19 cellular contexts compared by ENCODE assay signal in genomic region chr21:39644069-39644468, GRCh38. TPM values are rescaled to one million over a fixed set of nuclear protein-coding genes. Genes with fewer than 3 reads are reported as not detected.
DNase-seq lines count a peak whose midpoint lies in the region; ATAC-seq and TF ChIP-seq lines count a peak whose summit lies in the region.
"Had no signal": no experiment of that assay in that cellular context is flagged by ENCODE, and none has a peak within 500 bp of the region (broad histone marks: within the 10 kb centered on the region; RNA-seq: fewer than 3 reads in every experiment).

No MANE protein-coding gene starts in this region.

- H3K14ac ChIP-seq in H9 (ENCODE audit: insufficient read depth, low read length) = no peak overlapping the region

- H3K23ac ChIP-seq in H9 (ENCODE audit: insufficient read length, low read depth, low read length) = no peak overlapping the region

- no peak overlapping the region for H2BK20ac ChIP-seq in H9 (ENCODE audit: low read depth, low read length, poor library complexity, severe bottlenecking)

- no peak overlapping the region for H4K8ac ChIP-seq in H9 (replicated peaks; ENCODE audit: insufficient read length, low read depth, low read length)

- H3K36me3 Mint-ChIP-seq in H9 (ENCODE audit: insufficient read depth in 1 of 3, low read depth in 3 of 3) (peaks cover 26 to 44% (median 31%) of the 10 kb centered on the region in 3 experiments), WTC11 (peaks cover 44% of the 10 kb centered on the region), progenitor cell of endocrine pancreas (ENCODE audit: insufficient read depth) (no peaks in the 10 kb centered on the region)
- H3K36me3 Mint-ChIP-seq: CD14-positive monocyte had no signal

- H3K4ac ChIP-seq in H9 (ENCODE audit: low read depth, low read length) = no peak overlapping the region

- POLR2A ChIA-PET in WTC11 (lab: Charles Lee) = no interaction called here

- H3K27me3 Mint-ChIP-seq in H9 (ENCODE audit: low read depth) = no peaks in the 10 kb centered on the region
- no peaks in the 10 kb centered on the region for H3K27me3 Mint-ChIP-seq in WTC11 (ENCODE audit: low read depth)
- H3K27me3 Mint-ChIP-seq in progenitor cell of endocrine pancreas = no peaks in the 10 kb centered on the region

- no peak overlapping the region for H4K5ac ChIP-seq in H9 (ENCODE audit: insufficient read length, low read depth, low read length)

- H3K36me3 ChIP-seq in mucosa of descending colon (ENCODE audit: low read depth) (no peaks in the 10 kb centered on the region), spleen (no peaks in the 10 kb centered on the region)

- H3K4me3 Mint-ChIP-seq in H9 (no peak overlapping the region; a peak in 1 of 5 replicates), WTC11 (peak overlapping the region; percentile 6; the same call in 1 of the 2 replicates), progenitor cell of endocrine pancreas (ENCODE audit: low read depth) (peak overlapping the region; percentile 2)
- H3K4me3 Mint-ChIP-seq: CD14-positive monocyte had no signal

- H3K79me2 ChIP-seq in H9 (ENCODE audit: insufficient read depth, low read length) = peaks cover 15% of the 10 kb centered on the region; the same call in 1 of the 2 replicates

- H3K27me3 ChIP-seq in H9 (ENCODE audit: insufficient read depth, low read length) (no peaks in the 10 kb centered on the region), spleen (replicated peaks in 1 of 7) (peaks cover 0 to 20% (median 0%) of the 10 kb centered on the region in 7 donors)

- no peaks in the 10 kb centered on the region for H3K23me2 ChIP-seq in H9 (ENCODE audit: insufficient read length, low read depth, low read length, poor library complexity, severe bottlenecking)

- H2BK120ac ChIP-seq in H9 (ENCODE audit: low read depth, low read length, poor library complexity, severe bottlenecking) = no peak overlapping the region

- no peak overlapping the region for H3K56ac ChIP-seq in H9 (ENCODE audit: insufficient read length, low read depth, low read length)

- H3K4me3 ChIP-seq in mucosa of descending colon (no peak overlapping the region), spleen (no peak overlapping the region)
- H3K4me3 ChIP-seq: GM12878 had no signal

- H2BK5ac ChIP-seq in H9 (ENCODE audit: insufficient read length, low read length) = no peak overlapping the region

- H3K27ac Mint-ChIP-seq in H9 (peak overlapping the region; percentile 22 to 78 (median 31); a peak in 2 of 7 replicates), WTC11 (peak overlapping the region; percentile 86), progenitor cell of endocrine pancreas (no peak overlapping the region)
- H3K27ac Mint-ChIP-seq: CD14-positive monocyte had no signal

- H3T11ph ChIP-seq in H9 (ENCODE audit: low read length) = no peak overlapping the region

- H4K91ac ChIP-seq in H9 (ENCODE audit: insufficient read length, low read depth, low read length) = no peak overlapping the region

- no peak overlapping the region for H2BK12ac ChIP-seq in H9 (ENCODE audit: insufficient read length, low read depth, low read length)

- H3K18ac ChIP-seq in H9 (ENCODE audit: insufficient read length, low read depth, low read length) = no peak overlapping the region

- H3K9ac ChIP-seq in H9 (ENCODE audit: extremely low read depth, insufficient read length, low read length) = no peak overlapping the region

- ATAC-seq in WTC11 (no peak), mucosa of descending colon (peak; percentile 78), HG03280 (IDR thresholded peaks at IDR 0.05; ENCODE audit: unreplicated experiment) (no peak)
- ATAC-seq: GM12878, Panc1 had no signal

- no peak overlapping the region for H3K4me2 ChIP-seq in H9 (ENCODE audit: insufficient read depth, insufficient read length, low read length)

- H4K20me1 ChIP-seq in H9 (ENCODE audit: control insufficient read depth, insufficient read depth, insufficient read length) = no peaks in the 10 kb centered on the region

- no peak overlapping the region for H2AK5ac ChIP-seq in H9 (ENCODE audit: insufficient read length, low read length)

- WGBS in H9 (ENCODE audit: extremely low coverage, insufficient read length, low lambda C conversion rate) = no CpG with 5 or more reads among the region's 5 CpGs
- 69 to 83% (median 77%) methylated on average over 5 of the region's 5 CpGs for WGBS in spleen, 5 donors

- H3K9me3 Mint-ChIP-seq in H9 (no peaks in the 10 kb centered on the region), WTC11 (peaks cover 4% of the 10 kb centered on the region; the same call in 1 of the 2 replicates), progenitor cell of endocrine pancreas (ENCODE audit: low read depth) (no peaks in the 10 kb centered on the region)

- peaks cover 24% of the 10 kb centered on the region for H3K4me1 ChIP-seq in H9 (ENCODE audit: insufficient read depth, low read length)
- H3K4me1 ChIP-seq in mucosa of descending colon (ENCODE audit: low read depth) = peaks cover 17% of the 10 kb centered on the region
- H3K4me1 ChIP-seq in spleen = no peaks in the 10 kb centered on the region

- no peak for TF ChIP-seq POLR2A in spleen (IDR thresholded peaks at IDR 0.05)

- no peak for TF ChIP-seq CTCF in H9 (conservative IDR thresholded peaks at IDR 0.05)
- no peak for TF ChIP-seq CTCF in WTC11 (IDR thresholded peaks at IDR 0.05)
- no peak for TF ChIP-seq CTCF in mucosa of descending colon (IDR thresholded peaks at IDR 0.05)
- TF ChIP-seq CTCF in progenitor cell of endocrine pancreas (IDR thresholded peaks at IDR 0.05; ENCODE audit: unreplicated experiment) = no peak
- TF ChIP-seq CTCF in spleen (IDR thresholded peaks at IDR 0.05 in 8 of 11, conservative IDR thresholded peaks at IDR 0.05 in 3 of 11) = no peak

- H2AFZ ChIP-seq in H9 (ENCODE audit: low read length) = no peak overlapping the region

- H3K27ac ChIP-seq in H9 (ENCODE audit: insufficient read length, low read depth, low read length) (no peak overlapping the region), spleen (no peak overlapping the region)

- peaks cover 61 to 63% of the 10 kb centered on the region in 2 experiments for H3K4me1 Mint-ChIP-seq in H9
- H3K4me1 Mint-ChIP-seq in WTC11 = peaks cover 76% of the 10 kb centered on the region
- H3K4me1 Mint-ChIP-seq in progenitor cell of endocrine pancreas (ENCODE audit: low read depth) = peaks cover 27% of the 10 kb centered on the region
- H3K4me1 Mint-ChIP-seq: CD14-positive monocyte had no signal

- peaks cover 6% of the 10 kb centered on the region for H3K79me1 ChIP-seq in H9 (ENCODE audit: insufficient read depth, low read depth, low read length, poor library complexity, severe bottlenecking)

- CTCF ChIA-PET in WTC11 (lab: Charles Lee) = interaction anchor here (1.8 kb wide), 1 partner anchor 42 kb away, joined by 5 read pairs; no protein-coding TSS in a partner anchor

- H2BK15ac ChIP-seq in H9 (ENCODE audit: low read depth, low read length) = no peak overlapping the region

- intact Hi-C loops in mucosa of descending colon (cut with DNase I, micrococcal nuclease) = no loop called here
- intact Hi-C loops in spleen (cut with DNase I; ENCODE audit: low total_unique reads) = no loop called here

- no peaks in the 10 kb centered on the region for H3K9me3 ChIP-seq in H9 (ENCODE audit: control insufficient read depth, low read depth, low read length)
- H3K9me3 ChIP-seq in mucosa of descending colon = no peaks in the 10 kb centered on the region
- no peaks in the 10 kb centered on the region for H3K9me3 ChIP-seq in spleen

- no peak for DNase-seq in H9
- DNase-seq in WTC11 (ENCODE audit: low spot score) = no peak
- DNase-seq in mucosa of descending colon = no peak
- DNase-seq in progenitor cell of endocrine pancreas (ENCODE audit: low spot score, unreplicated experiment) = no peak
- no peak for DNase-seq in dermis blood vessel endothelial cell
- no peak for DNase-seq in DMS 273 (lab: John Stamatoyannopoulos, UW; ENCODE audit: unreplicated experiment)
- no peak for DNase-seq in spleen
- DNase-seq: COR-L47, DMS79, GOT3, Karpas-422, NCI-H187 treated with DMSO at 0.1 percent for 48 hours, NCI-H446, Right ventricle myocardium superior had no signal

TF ChIP-seq in WTC11, 78 proteins besides CTCF, POLR2A, EP300 and RAD21 (continues in another document):
- TF ChIP-seq RELA (CRISPR knock-in tag; IDR thresholded peaks at IDR 0.05; ENCODE audit: borderline replicate concordance) = no peak
- TF ChIP-seq ATF6 (CRISPR knock-in tag; IDR thresholded peaks at IDR 0.05) = no peak

RNA-seq across cellular contexts. Expression of gene B3GALT5, which starts 31.3 kb away (rescaled TPM):
- total RNA-seq in H9 (2021) (24.2 and 24.7 TPM in 2 replicates), WTC11 (2021) (25.8 to 33.3 TPM (median 32.4 TPM) in 3 replicates), mucosa of descending colon (100 to 1,000 TPM in 2 of 3 donors, 10 to 100 TPM in 1; 36.4 to 149 (median 130) TPM), progenitor cell of endocrine pancreas (0.86 and 1.6 TPM in 2 replicates), dermis blood vessel endothelial cell (under 0.01 and 0.05 TPM in 2 replicates), spleen (under 1 TPM in 6 of 7 donors, not detected in 1; 0.05 to 0.34 (median 0.19) TPM)
- under 1 TPM; 0.02 to 0.03 (median 0.02) TPM for polyA plus RNA-seq in spleen
- total RNA-seq: G401 had no signal
- polyA plus RNA-seq: CD14-positive monocyte had no signal

Comparison
In these comparisons a context has a peak if more than half of its experiments do, and no peak if none do; other contexts are left out.
1. H3K4me3 Mint-ChIP-seq: peak in WTC11 (single experiment) and progenitor cell of endocrine pancreas (single experiment); none in H9 (0 of 2).